1 cellular context compared by ENCODE assay signal in genomic region chr2:148725569-148725968, GRCh38.
TF ChIP-seq lines count a peak whose summit lies in the region.

No MANE protein-coding gene starts in this region.

TF ChIP-seq in GM12878, 131 proteins besides CTCF, POLR2A, EP300 and RAD21 (continued from another document):
- TF ChIP-seq PRDM15 (CRISPR knock-in tag; IDR thresholded peaks at IDR 0.05) (no peak), BRCA1 (IDR thresholded peaks at IDR 0.05; ENCODE audit: low read depth, low read length) (no peak), ZNF622 (IDR thresholded peaks at IDR 0.05) (no peak)
